ENCODE assay signal across 10 cellular contexts in the genomic region with DNA sequence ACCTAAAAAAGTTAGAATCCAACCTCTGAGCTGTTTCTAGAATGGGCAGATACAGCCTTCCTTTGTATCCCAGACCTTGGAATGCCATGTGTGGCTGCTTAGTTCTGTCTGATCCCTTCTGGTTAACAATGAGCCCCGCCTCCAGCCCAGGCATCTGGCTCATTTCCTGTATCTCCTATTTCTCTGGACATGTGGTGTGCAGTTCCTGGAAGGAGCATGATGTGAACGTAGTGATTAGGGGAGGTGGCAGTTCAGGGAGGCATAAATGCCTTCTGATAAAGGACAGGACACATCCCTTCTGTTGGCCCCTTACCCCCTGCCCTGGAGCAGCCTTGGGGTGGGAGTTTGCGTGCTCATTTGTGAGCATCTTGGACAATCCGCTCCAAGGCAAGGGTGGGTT.
DNase-seq lines count a peak whose midpoint lies in the region; ATAC-seq, FAIRE-seq and TF ChIP-seq lines count a peak whose summit lies in the region.
"Had no signal": no experiment of that assay in that cellular context is flagged by ENCODE, and none has a peak within 500 bp of the region (broad histone marks: within the 10 kb centered on the region; RNA-seq: fewer than 3 reads in every experiment).

No MANE protein-coding gene starts in this region.

- H3K9me3 ChIP-seq in pancreas (no peaks in the 10 kb centered on the region), OCI-LY7 (ENCODE audit: low read length) (no peaks in the 10 kb centered on the region)

- peak in 3 of 4 donors; percentile 53 to 83 (median 79) for ATAC-seq in pancreas
- no peak for ATAC-seq in activated naive CD4-positive, alpha-beta T cell treated with anti-CD3 and anti-CD28 coated beads, Interleukin-2, amount 50 U/mL, for 72 hours
- no peak for ATAC-seq in natural killer cell

- BruUV-seq in OCI-LY7 (replicated peaks; lab: Mats Ljungman, UMichigan) = no TSS peak

- H3K27me3 Mint-ChIP-seq in natural killer cell (ENCODE audit: low read depth in 2 of 2) = no peaks in the 10 kb centered on the region
- no peaks in the 10 kb centered on the region for H3K27me3 Mint-ChIP-seq in activated T-cell treated with anti-CD3 and anti-CD28 coated beads, Interleukin-2, amount 50 U/mL, for 24 hours

- no peaks in the 10 kb centered on the region for H3K9me2 ChIP-seq in OCI-LY7 (ENCODE audit: insufficient read depth, low read length)

- H3K36me3 Mint-ChIP-seq in activated naive CD4-positive, alpha-beta T cell treated with anti-CD3 and anti-CD28 coated beads, Interleukin-2, amount 50 U/mL, for 72 hours = no peaks in the 10 kb centered on the region
- H3K36me3 Mint-ChIP-seq in natural killer cell = no peaks in the 10 kb centered on the region
- no peaks in the 10 kb centered on the region for H3K36me3 Mint-ChIP-seq in activated T-cell treated with anti-CD3 and anti-CD28 coated beads, Interleukin-2, amount 50 U/mL, for 24 hours (ENCODE audit: low read depth)

- no peaks in the 10 kb centered on the region for H3K27me3 ChIP-seq in pancreas

- CTCF ChIA-PET in OCI-LY7 (lab: Charles Lee; ENCODE audit: unreplicated experiment) = no interaction called here

- H3K4me1 ChIP-seq in pancreas (peaks cover 0 to 7% (median 0%) of the 10 kb centered on the region in 3 donors), OCI-LY7 (ENCODE audit: insufficient read depth, low read length, poor library complexity, severe bottlenecking) (no peaks in the 10 kb centered on the region)

- no peaks in the 10 kb centered on the region for H4K20me1 ChIP-seq in OCI-LY7 (ENCODE audit: insufficient read depth, low read length)

- H3K4me3 Mint-ChIP-seq in natural killer cell = no peak overlapping the region
- no peak overlapping the region for H3K4me3 Mint-ChIP-seq in activated T-cell treated with anti-CD3 and anti-CD28 coated beads, Interleukin-2, amount 50 U/mL, for 24 hours

- POLR2A ChIA-PET in OCI-LY7 (lab: Charles Lee) = no interaction called here

- H3K4me3 ChIP-seq in pancreas = no peak overlapping the region
- H3K4me3 ChIP-seq in OCI-LY7 (ENCODE audit: low read depth, low read length, poor library complexity, severe bottlenecking) = no peak overlapping the region

- no peak for FAIRE-seq in pancreas (lab: Jason Lieb, UNC)

- no peak overlapping the region for H3K27ac ChIP-seq in pancreas
- H3K27ac ChIP-seq in OCI-LY7 (ENCODE audit: low read depth, low read length, poor library complexity, severe bottlenecking) = no peak overlapping the region

- no peaks in the 10 kb centered on the region for H3K79me2 ChIP-seq in OCI-LY7 (ENCODE audit: insufficient read depth, low read depth, low read length)

- H3K9me3 Mint-ChIP-seq in activated naive CD4-positive, alpha-beta T cell treated with anti-CD3 and anti-CD28 coated beads, Interleukin-2, amount 50 U/mL, for 72 hours = peaks cover 0 to 4% of the 10 kb centered on the region in 2 donors
- H3K9me3 Mint-ChIP-seq in natural killer cell = no peaks in the 10 kb centered on the region
- H3K9me3 Mint-ChIP-seq in activated T-cell treated with anti-CD3 and anti-CD28 coated beads, Interleukin-2, amount 50 U/mL, for 24 hours = no peaks in the 10 kb centered on the region

- H3K36me3 ChIP-seq in pancreas = no peaks in the 10 kb centered on the region
- H3K36me3 ChIP-seq in OCI-LY7 (ENCODE audit: insufficient read depth, low read length) = no peaks in the 10 kb centered on the region

- intact Hi-C loops in pancreas (cut with DNase I) = no loop called here
- intact Hi-C loops in natural killer cell (cut with micrococcal nuclease) = no loop called here
- intact Hi-C loops in OCI-LY7 (cut with micrococcal nuclease; ENCODE audit: unreplicated experiment) = no loop called here

- TF ChIP-seq CTCF in pancreas (IDR thresholded peaks at IDR 0.05) (no peak), natural killer cell (IDR thresholded peaks at IDR 0.05) (no peak), OCI-LY7 (conservative IDR thresholded peaks at IDR 0.05; ENCODE audit: low read length) (no peak)

- H3K4me2 ChIP-seq in OCI-LY7 (ENCODE audit: low read length) = no peak overlapping the region

- H3K27ac Mint-ChIP-seq in activated naive CD4-positive, alpha-beta T cell treated with anti-CD3 and anti-CD28 coated beads, Interleukin-2, amount 50 U/mL, for 72 hours = no peak overlapping the region
- H3K27ac Mint-ChIP-seq in natural killer cell = no peak overlapping the region
- H3K27ac Mint-ChIP-seq in activated T-cell treated with anti-CD3 and anti-CD28 coated beads, Interleukin-2, amount 50 U/mL, for 24 hours = no peak overlapping the region

- 74 to 75% methylated on average over 4 of the region's 4 CpGs for WGBS in pancreas, 2 donors

- DNase-seq in GM04504 (ENCODE audit: low read depth) (peak; percentile 66), epidermal melanocyte (ENCODE audit: insufficient read length, low spot score) (peak; percentile 59), pancreas (peak in 1 of 6 donors; percentile 20), natural killer cell (no peak), OCI-LY7 (ENCODE audit: low spot score) (no peak)
- DNase-seq in activated naive CD4-positive, alpha-beta T cell treated with anti-CD3 and anti-CD28 coated beads, Interleukin-2, amount 50 U/mL, for 72 hours (ENCODE audit: low spot score in 2 of 2) = no peak
- DNase-seq in activated T-cell treated with anti-CD3 and anti-CD28 coated beads, Interleukin-2, amount 50 U/mL, for 24 hours = no peak
- DNase-seq: midbrain, SHP77 treated with DMSO at 0.1 percent for 48 hours had no signal

- H2AFZ ChIP-seq in OCI-LY7 (ENCODE audit: low read length) = no peak overlapping the region

- no peaks in the 10 kb centered on the region for H3K4me1 Mint-ChIP-seq in natural killer cell
- H3K4me1 Mint-ChIP-seq in activated T-cell treated with anti-CD3 and anti-CD28 coated beads, Interleukin-2, amount 50 U/mL, for 24 hours (ENCODE audit: low read depth) = no peaks in the 10 kb centered on the region

TF ChIP-seq in PFSK-1, 5 proteins besides CTCF, POLR2A, EP300 and RAD21:
- no peak for TF ChIP-seq REST (IDR thresholded peaks at IDR 0.05; ENCODE audit: insufficient read depth in 1 of 2, low read depth in 2 of 2, low read length in 2 of 2)
- TF ChIP-seq FOXP2 (optimal IDR thresholded peaks at IDR 0.05; ENCODE audit: borderline replicate concordance, extremely low read depth, extremely low read length, insufficient read depth) = no peak
- TF ChIP-seq POLR2AphosphoS5 (IDR thresholded peaks at IDR 0.05; ENCODE audit: low read depth, low read length) = peak; percentile 52; the same call in 1 of the 2 replicates
- 0 out of 2 replicates have a peak, but pooled peaks have one; percentile 20 for TF ChIP-seq TAF1 (IDR thresholded peaks at IDR 0.05; ENCODE audit: borderline replicate concordance, insufficient read depth, low read length)
- TF ChIP-seq SIN3A (IDR thresholded peaks at IDR 0.05; ENCODE audit: borderline replicate concordance, insufficient read depth, low read length) = no peak

Comparison
In these comparisons a context has a peak if more than half of its experiments do, and no peak if none do; other contexts are left out.
1. DNase-seq: peak in GM04504 (single experiment) and epidermal melanocyte (single experiment); none in activated naive CD4-positive, alpha-beta T cell treated with anti-CD3 and anti-CD28 coated beads, Interleukin-2, amount 50 U/mL, for 72 hours (0 of 2), natural killer cell (single experiment), OCI-LY7 (single experiment) and activated T-cell treated with anti-CD3 and anti-CD28 coated beads, Interleukin-2, amount 50 U/mL, for 24 hours (single experiment).
2. ATAC-seq: peak in pancreas (3 of 4); none in activated naive CD4-positive, alpha-beta T cell treated with anti-CD3 and anti-CD28 coated beads, Interleukin-2, amount 50 U/mL, for 72 hours (0 of 2) and natural killer cell (0 of 3).